Comparison of ENCODE assay signal across 1 cellular context in the genomic region with DNA sequence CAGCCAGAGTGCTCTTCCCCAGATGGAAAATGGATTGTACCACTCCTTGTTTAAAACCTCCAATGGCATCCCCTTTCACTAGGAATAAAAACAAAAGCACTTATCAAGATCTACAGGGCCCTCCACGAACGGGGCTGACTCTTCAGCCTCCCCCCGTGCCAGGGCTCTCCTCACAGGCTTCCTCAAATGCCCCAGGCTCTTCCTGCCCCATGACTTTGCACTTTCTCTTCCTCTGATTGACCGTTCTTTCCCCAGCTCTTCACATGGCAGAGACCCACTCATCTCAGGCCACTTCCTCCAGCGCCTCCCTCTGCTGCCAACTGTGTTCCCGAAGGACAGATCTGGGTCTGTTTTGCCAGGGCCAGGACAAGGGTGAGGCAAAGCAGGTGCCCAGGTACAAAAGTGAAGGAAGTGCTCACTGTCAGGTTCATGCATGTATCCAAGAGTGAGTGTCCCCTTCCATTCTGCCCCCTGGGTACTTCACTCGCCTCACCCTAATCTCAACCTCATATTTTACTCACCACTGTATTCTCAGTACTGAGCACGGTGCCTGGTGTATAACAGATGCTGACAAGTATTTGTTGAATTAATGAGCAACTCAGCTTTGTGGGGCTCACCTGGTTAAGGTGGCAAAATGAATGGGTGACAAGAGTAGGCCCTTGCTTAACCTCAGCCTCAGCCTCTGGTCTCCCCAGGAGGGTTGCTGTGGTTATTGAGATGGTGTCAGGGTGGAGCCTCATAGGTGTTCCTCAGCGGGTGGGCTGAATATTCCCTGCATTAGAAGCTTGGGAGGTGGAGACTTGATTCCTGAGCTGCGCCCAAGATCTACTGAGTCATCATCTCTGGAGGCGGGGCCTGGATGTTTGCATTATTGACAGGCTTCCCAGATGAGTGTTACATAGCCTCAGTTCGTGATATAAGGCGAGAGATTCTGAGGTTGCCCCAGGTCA.
TF ChIP-seq lines count a peak whose summit lies in the region.

No MANE protein-coding gene starts in this region.

TF ChIP-seq in WTC11, 78 proteins besides CTCF, POLR2A, EP300 and RAD21 (continued from another document):
- TF ChIP-seq AR (CRISPR knock-in tag; IDR thresholded peaks at IDR 0.05): no peak
- TF ChIP-seq, protein P1, sequence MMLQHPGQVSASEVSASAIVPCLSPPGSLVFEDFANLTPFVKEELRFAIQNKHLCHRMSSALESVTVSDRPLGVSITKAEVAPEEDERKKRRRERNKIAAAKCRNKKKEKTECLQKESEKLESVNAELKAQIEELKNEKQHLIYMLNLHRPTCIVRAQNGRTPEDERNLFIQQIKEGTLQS (CRISPR knock-in tag; conservative IDR thresholded peaks at IDR 0.05): no peak
